8 cellular contexts compared by ENCODE assay signal in genomic region chr11:102007567-102008437, GRCh38. TPM values are rescaled to one million over a fixed set of nuclear protein-coding genes. Genes with fewer than 3 reads are reported as not detected.
DNase-seq lines count a peak whose midpoint lies in the region; ATAC-seq and TF ChIP-seq lines count a peak whose summit lies in the region.

No MANE protein-coding gene starts in this region.

- no peaks in the 10 kb centered on the region for H3K79me2 ChIP-seq in neural progenitor cell (ENCODE audit: low read depth)

- H3K27ac ChIP-seq in neural progenitor cell, result no peak overlapping the region

- DNase-seq in ELR (ENCODE audit: low read depth), result peak; percentile 76
- peak; percentile 81 for DNase-seq in RKO (ENCODE audit: low spot score)
- peak; percentile 40 for DNase-seq in epithelial cell of proximal tubule (ENCODE audit: low read depth)
- peak; percentile 53 for DNase-seq in neural progenitor cell (ENCODE audit: low spot score)
- DNase-seq in T1000 (lab: John Stamatoyannopoulos, UW), result no peak
- no peak for DNase-seq in mesenteric fat pad (ENCODE audit: low spot score)

- no peaks in the 10 kb centered on the region for H3K27me3 ChIP-seq in neural progenitor cell

- no peaks in the 10 kb centered on the region for H4K20me1 ChIP-seq in neural progenitor cell (ENCODE audit: low read depth)

- H3K27ac Mint-ChIP-seq in neural progenitor cell, result no peak overlapping the region

- H3K36me3 Mint-ChIP-seq in neural progenitor cell, result no peaks in the 10 kb centered on the region

- no peaks in the 10 kb centered on the region for H3K36me3 ChIP-seq in neural progenitor cell

- no peaks in the 10 kb centered on the region for H3K9me3 Mint-ChIP-seq in neural progenitor cell

- no peak overlapping the region for H2AFZ ChIP-seq in neural progenitor cell (replicated peaks)

- no peaks in the 10 kb centered on the region for H3F3A ChIP-seq in neural progenitor cell (ENCODE audit: low read depth)

- H3K4me3 ChIP-seq in epithelial cell of proximal tubule (ENCODE audit: low read depth, low read length) (no peak overlapping the region), neural progenitor cell (no peak overlapping the region)

- no peak overlapping the region for H3K4me3 Mint-ChIP-seq in neural progenitor cell

- H3K4me1 Mint-ChIP-seq in neural progenitor cell, result no peaks in the 10 kb centered on the region

- H3K9ac ChIP-seq in neural progenitor cell, result no peak overlapping the region

- H3K27me3 Mint-ChIP-seq in neural progenitor cell (ENCODE audit: insufficient read depth, low read depth), result peaks cover 3% of the 10 kb centered on the region

- TF ChIP-seq CTCF in LNCAP (IDR thresholded peaks at IDR 0.05) (peak; percentile 56), epithelial cell of proximal tubule (conservative IDR thresholded peaks at IDR 0.05; ENCODE audit: low read depth, low read length) (peak; percentile 48), neural progenitor cell (IDR thresholded peaks at IDR 0.05) (peak; percentile 72)

- H3K4me2 ChIP-seq in neural progenitor cell, result no peak overlapping the region

- H3K9me3 ChIP-seq in neural progenitor cell (ENCODE audit: low read depth), result no peaks in the 10 kb centered on the region

- ATAC-seq in GM21723 (IDR thresholded peaks at IDR 0.05; ENCODE audit: unreplicated experiment), result peak; percentile 84

- no peaks in the 10 kb centered on the region for H3K4me1 ChIP-seq in neural progenitor cell

RNA-seq across cellular contexts. Expression of gene CFAP300, which starts 39.4 kb away (rescaled TPM):
- total RNA-seq in epithelial cell of proximal tubule (0.72 and 10.0 TPM in 2 replicates), neural progenitor cell (ENCODE audit: low replicate concordance) (3.5 and 15.2 TPM in 2 replicates), mesenteric fat pad (3.0 TPM)

Comparison
In these comparisons a context has a peak if more than half of its experiments do, and no peak if none do; other contexts are left out.
1. DNase-seq: peak in ELR (single experiment), RKO (single experiment), epithelial cell of proximal tubule (single experiment) and neural progenitor cell (single experiment); none in T1000 (single experiment) and mesenteric fat pad (single experiment).
2. Peak in every context shown above with its lines, with median percentiles within 50 percentile points of each other: CTCF ChIP-seq.